Comparison of ENCODE assay signal across 11 cellular contexts in genomic region chr2:114525955-114526354, GRCh38.
"Had no signal": no experiment of that assay in that cellular context is flagged by ENCODE, and none has a peak within 500 bp of the region (broad histone marks: within the 10 kb centered on the region; RNA-seq: fewer than 3 reads in every experiment).

No MANE protein-coding gene starts in this region.

- H2AFZ ChIP-seq: GM23248, GM23338 had no signal

- H3K27ac ChIP-seq: GM23248 had no signal

- H3K4me3 ChIP-seq: GM23248, GM23338, HAP-1 had no signal

- H3K9ac ChIP-seq: GM23248 had no signal

- FAIRE-seq: H1, H54 had no signal

- H3K4me1 ChIP-seq: HAP-1 had no signal

- H3K4me2 ChIP-seq: GM23338 had no signal

- DNase-seq: GM23248, GOT3, H7, H9, HCEC 1CT, HFFc6 had no signal

- H3K9me3 ChIP-seq: HAP-1 had no signal

- ATAC-seq: GM23338, HCT116 had no signal

- H3K36me3 ChIP-seq: HAP-1 had no signal
